In genomic region chr9:129669141-129669718, GRCh38 we compare ENCODE assay signal across 11 cellular contexts.
DNase-seq lines count a peak whose midpoint lies in the region; ATAC-seq and TF ChIP-seq lines count a peak whose summit lies in the region.
"Had no signal": no experiment of that assay in that cellular context is flagged by ENCODE, and none has a peak within 500 bp of the region (broad histone marks: within the 10 kb centered on the region; RNA-seq: fewer than 3 reads in every experiment).

No MANE protein-coding gene starts in this region.

- DNase-seq in GM04503 (ENCODE audit: low read depth) (peak; percentile 77), SW480 (ENCODE audit: low spot score) (peak; percentile 27), fibroblast of mammary gland (ENCODE audit: low read depth) (peak; percentile 41), stromal cell of bone marrow (ENCODE audit: low read depth) (peak; percentile 70), NCI-H510A (lab: John Stamatoyannopoulos, UW) (no peak)
- DNase-seq: activated naive CD8-positive, alpha-beta T cell treated with anti-CD3 and anti-CD28 coated beads, Interleukin-2, amount 10 ng/mL, durations not matched to agents 7 days and 5 days; NCI-H2029 treated with DMSO at 0.1 percent for 48 hours; SIG-M5; sigmoid colon had no signal

- TF ChIP-seq CTCF in fibroblast of mammary gland (conservative IDR thresholded peaks at IDR 0.05; ENCODE audit: control insufficient read depth, insufficient read depth, low read depth, low read length), result no peak

- no peak overlapping the region for H3K4me3 ChIP-seq in fibroblast of mammary gland (ENCODE audit: control insufficient read depth, low read depth, low read length)
- H3K4me3 ChIP-seq: sigmoid colon had no signal

- ATAC-seq in HG02588 (IDR thresholded peaks at IDR 0.05; ENCODE audit: unreplicated experiment) (no peak), HG02642 (IDR thresholded peaks at IDR 0.05; ENCODE audit: poor library complexity, unreplicated experiment) (no peak)
